Comparison of ENCODE assay signal across 8 cellular contexts in the genomic region with DNA sequence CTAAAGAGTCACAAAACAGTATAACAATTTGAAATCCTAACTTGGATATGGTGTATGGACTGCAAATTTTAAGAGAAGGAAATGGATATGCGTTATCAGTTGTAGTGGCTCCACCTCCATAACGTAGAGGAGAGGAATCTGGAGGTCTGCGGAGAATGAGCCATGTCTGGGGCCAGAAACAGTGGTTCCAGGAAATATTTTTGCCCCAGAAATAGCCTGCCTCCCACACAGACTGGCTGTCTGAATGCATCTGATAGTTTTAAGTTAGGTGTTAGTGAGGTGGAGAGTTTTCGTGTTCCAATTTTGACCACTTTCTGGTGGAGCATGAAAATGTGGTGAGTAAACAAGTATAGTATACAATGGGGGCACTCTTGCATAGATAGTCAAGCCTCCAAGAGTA. TPM values are rescaled to one million over a fixed set of nuclear protein-coding genes. Genes with fewer than 3 reads are reported as not detected.
DNase-seq lines count a peak whose midpoint lies in the region; ATAC-seq and TF ChIP-seq lines count a peak whose summit lies in the region.

No MANE protein-coding gene starts in this region.

- peaks cover 18% of the 10 kb centered on the region for H3K4me1 ChIP-seq in HUES64 (ENCODE audit: insufficient read depth, low read length)
- peaks cover 9% of the 10 kb centered on the region for H3K4me1 ChIP-seq in ovary (ENCODE audit: insufficient read depth)

- 75% methylated on average over 4 of the region's 4 CpGs for WGBS in HUES64
- 47 to 53% (median 52%) methylated on average over 4 of the region's 4 CpGs for WGBS in ovary, 3 donors

- TF ChIP-seq EP300 in ovary (IDR thresholded peaks at IDR 0.05) = no peak

- DNase-seq in GM13977 (ENCODE audit: low spot score) = peak; percentile 38
- peak; percentile 43 for DNase-seq in astrocyte of the hippocampus (ENCODE audit: low read depth, low spot score)
- DNase-seq in ovary = no peak
- DNase-seq in globus pallidus (ENCODE audit: low spot score) = no peak
- no peak for DNase-seq in NCI-H446 (lab: John Stamatoyannopoulos, UW)

- peak; percentile 6 for TF ChIP-seq CTCF in GM13977 (IDR thresholded peaks at IDR 0.05; ENCODE audit: extremely low read depth, insufficient read depth, missing control alignments)
- no peak for TF ChIP-seq CTCF in ovary (IDR thresholded peaks at IDR 0.05)

- no peaks in the 10 kb centered on the region for H3K27me3 ChIP-seq in HUES64 (ENCODE audit: insufficient read depth, low read length)
- no peaks in the 10 kb centered on the region for H3K27me3 ChIP-seq in ovary

- no peak for ATAC-seq in GM18867 (IDR thresholded peaks at IDR 0.05; ENCODE audit: unreplicated experiment)
- ATAC-seq in GM18870 (IDR thresholded peaks at IDR 0.05; ENCODE audit: unreplicated experiment) = no peak

- in situ Hi-C loops in GM13977 (cut with MboI; ENCODE audit: low pct_unique_long_range_greater_than_20kb, low sequenced_read_pairs, unreplicated experiment) = no loop called here

- H3K4me3 ChIP-seq in HUES64 (ENCODE audit: low read length) (peak overlapping the region; percentile 87), ovary (peak overlapping the region; percentile 90)

- no peak for TF ChIP-seq POLR2A in ovary (IDR thresholded peaks at IDR 0.05)

- peaks cover 1% of the 10 kb centered on the region for H3K9me3 ChIP-seq in HUES64 (ENCODE audit: insufficient read depth, low read depth, low read length)
- H3K9me3 ChIP-seq in ovary = no peaks in the 10 kb centered on the region

- no peak overlapping the region for H3K9ac ChIP-seq in HUES64 (ENCODE audit: low read depth, low read length)

- H3K27ac ChIP-seq in HUES64 (ENCODE audit: low read depth, low read length) (no peak overlapping the region), ovary (no peak overlapping the region)

- intact Hi-C loops in ovary (cut with DNase I) = no loop called here

- no peaks in the 10 kb centered on the region for H3K36me3 ChIP-seq in HUES64 (ENCODE audit: insufficient read depth, low read length)
- no peaks in the 10 kb centered on the region for H3K36me3 ChIP-seq in ovary

RNA-seq across cellular contexts. Expression of a gene that starts 1.6 kb away (rescaled TPM):
- 14.6 TPM for polyA plus RNA-seq in HUES64 (2013, experiment 1 of 2)
- polyA plus RNA-seq in HUES64 (2013, experiment 2 of 2) = 17.4 TPM
- 10 to 100 TPM; 11.4 to 22.2 (median 14.6) TPM for total RNA-seq in ovary
- polyA plus RNA-seq in ovary = 10 to 100 TPM in 1 of 2 donors, 1 to 10 TPM in 1; 7.0 to 12.1 TPM

RNA-seq across cellular contexts. Expression of a gene that starts 1.9 kb away (rescaled TPM):
- 18.6 TPM for polyA plus RNA-seq in HUES64 (2013, experiment 1 of 2)
- polyA plus RNA-seq in HUES64 (2013, experiment 2 of 2) = 26.5 TPM
- 10 to 100 TPM in 6 of 7 donors, 1 to 10 TPM in 1; 8.1 to 15.7 (median 12.3) TPM for total RNA-seq in ovary
- polyA plus RNA-seq in ovary = 10 to 100 TPM; 22.1 to 30.9 TPM

Comparison
In these comparisons a context has a peak if more than half of its experiments do, and no peak if none do; other contexts are left out.
1. DNase-seq: peak in GM13977 (single experiment) and astrocyte of the hippocampus (single experiment); none in ovary (0 of 5), globus pallidus (single experiment) and NCI-H446 (0 of 2).